ENCODE assay signal across 17 cellular contexts in genomic region chr7:4689668-4690067, GRCh38. TPM values are rescaled to one million over a fixed set of nuclear protein-coding genes. Genes with fewer than 3 reads are reported as not detected.
DNase-seq lines count a peak whose midpoint lies in the region; ATAC-seq, FAIRE-seq and TF ChIP-seq lines count a peak whose summit lies in the region.
"Had no signal": no experiment of that assay in that cellular context is flagged by ENCODE, and none has a peak within 500 bp of the region (broad histone marks: within the 10 kb centered on the region; RNA-seq: fewer than 3 reads in every experiment).

No MANE protein-coding gene starts in this region.

- TF ChIP-seq POLR2A in GM12878 (IDR thresholded peaks at IDR 0.05; ENCODE audit: low read depth, low read length), result no peak
- no peak for TF ChIP-seq POLR2A in prostate gland (IDR thresholded peaks at IDR 0.05)

- peaks cover 20% of the 10 kb centered on the region for H3K4me1 ChIP-seq in GM12878 (ENCODE audit: control insufficient read depth, insufficient read depth, low read length)
- peaks cover 83% of the 10 kb centered on the region for H3K4me1 ChIP-seq in psoas muscle
- peaks cover 10% of the 10 kb centered on the region for H3K4me1 ChIP-seq in prostate gland (replicated peaks)

- H3K4me2 ChIP-seq in GM12878 (ENCODE audit: control insufficient read depth, insufficient read depth), result peak overlapping the region; percentile 50
- H3K4me2 ChIP-seq: smooth muscle cell had no signal

- no peaks in the 10 kb centered on the region for H3K27me3 ChIP-seq in GM12878 (replicated peaks in 1 of 2; ENCODE audit: control insufficient read depth in 2 of 2, insufficient read depth in 2 of 2, low read length in 1 of 2)
- no peaks in the 10 kb centered on the region for H3K27me3 ChIP-seq in psoas muscle (ENCODE audit: insufficient read depth in 3 of 3, low read length in 2 of 3)
- no peaks in the 10 kb centered on the region for H3K27me3 ChIP-seq in prostate gland (replicated peaks; ENCODE audit: insufficient read depth)
- H3K27me3 ChIP-seq: heart left ventricle, MG63 had no signal

- TF ChIP-seq RAD21 in GM12878 (IDR thresholded peaks at IDR 0.05; ENCODE audit: insufficient read depth, low read depth, low read length), result no peak

- in situ Hi-C loops in GM12878 (cut with MboI), result loop anchor here (5.0 kb wide), 1 partner anchor 63 kb away; no protein-coding TSS in a partner anchor

- peaks cover 0 to 2% of the 10 kb centered on the region in 2 experiments; a peak in 1 of 4 replicates for H3K36me3 ChIP-seq in GM12878 (ENCODE audit: control insufficient read depth in 2 of 2, insufficient read depth in 2 of 2, low read length in 1 of 2)
- H3K36me3 ChIP-seq in psoas muscle (ENCODE audit: insufficient read depth in 1 of 2, low read depth in 1 of 2), result no peaks in the 10 kb centered on the region
- H3K36me3 ChIP-seq in prostate gland, result no peaks in the 10 kb centered on the region

- 0 out of 2 replicates have a peak overlapping the region, but pooled peaks have one; percentile 20 for H3K27ac ChIP-seq in GM12878 (ENCODE audit: control insufficient read depth, insufficient read depth)
- H3K27ac ChIP-seq in psoas muscle, result peak overlapping the region; percentile 5
- H3K27ac ChIP-seq in prostate gland, result no peak overlapping the region
- H3K27ac ChIP-seq: heart left ventricle had no signal

- POLR2A ChIA-PET in GM10248 (lab: Yijun Ruan, JAX) (no interaction called here), GM12878 (lab: Charles Lee) (no interaction called here)

- no peak for FAIRE-seq in GM12878 (lab: Jason Lieb, UNC)
- FAIRE-seq: H1 had no signal

- ATAC-seq in HG02759 (IDR thresholded peaks at IDR 0.05; ENCODE audit: unreplicated experiment), result peak; percentile 64
- ATAC-seq in GM12878, result peak; percentile 81
- ATAC-seq in psoas muscle, result peak in 2 of 4 donors; percentile 15 to 26
- no peak for ATAC-seq in HG03139 (IDR thresholded peaks at IDR 0.05; ENCODE audit: unreplicated experiment)

- H2AFZ ChIP-seq in GM12878 (ENCODE audit: control insufficient read depth, low read depth, low read length), result no peak overlapping the region

- DNase-seq in GM10248 (ENCODE audit: extremely low spot score), result peak; percentile 46
- DNase-seq in GM12878 (ENCODE audit: low read depth, low spot score), result no peak
- DNase-seq in psoas muscle, result no peak
- no peak for DNase-seq in NCI-H2081 treated with DMSO at 0.1 percent for 48 hours (lab: John Stamatoyannopoulos, UW)
- no peak for DNase-seq in prostate gland (ENCODE audit: low spot score)
- DNase-seq in NCI-H524 treated with DMSO at 0.1 percent for 48 hours (lab: John Stamatoyannopoulos, UW), result no peak
- DNase-seq: activated CD4-positive, alpha-beta T cell treated with anti-CD3 and anti-CD28 coated beads for 4 hours; activated naive CD4-positive, alpha-beta T cell treated with anti-CD3 and anti-CD28 coated beads, Interleukin-2, amount 50 U/mL, for 16 hours; CD8-positive, alpha-beta memory T cell; effector CD4-positive, alpha-beta T cell; heart left ventricle; MG63; NCI-H526 had no signal

- BruUV-seq in GM12878 (replicated peaks; lab: Mats Ljungman, UMichigan), result no TSS peak

- intact Hi-C loops in GM12878 (cut with micrococcal nuclease; ENCODE audit: unreplicated experiment), result no loop called here
- intact Hi-C loops in psoas muscle (cut with DNase I), result loop anchor here in 1 of 2 donors (2.0 kb wide), 1 partner anchor 65 kb away; no protein-coding TSS in a partner anchor
- intact Hi-C loops in prostate gland (cut with DNase I), result no loop called here

- H3K4me3 ChIP-seq in GM12878 (peak overlapping the region; percentile 22; the same call in 1 of the 2 replicates), psoas muscle (no peak overlapping the region), prostate gland (no peak overlapping the region)
- H3K4me3 ChIP-seq: heart left ventricle, MG63, smooth muscle cell had no signal

- SMC1A ChIA-PET in GM12878 (lab: Charles Lee; ENCODE audit: uncharacterized antibody, unreplicated experiment), result interaction anchor here (0.9 to 1.6 kb wide), 4 partner anchors 12 to 58 kb away, joined by 3 to 7 read pairs (median 3); no protein-coding TSS in a partner anchor

- H4K20me1 ChIP-seq in GM12878 (ENCODE audit: control insufficient read depth, insufficient read depth), result no peaks in the 10 kb centered on the region

- no peaks in the 10 kb centered on the region for H3K9me3 ChIP-seq in GM12878 (replicated peaks; ENCODE audit: control insufficient read depth, insufficient read depth, low read length)
- no peaks in the 10 kb centered on the region for H3K9me3 ChIP-seq in psoas muscle
- no peaks in the 10 kb centered on the region for H3K9me3 ChIP-seq in prostate gland
- H3K9me3 ChIP-seq: heart left ventricle, MG63 had no signal

- no peak for TF ChIP-seq CTCF in GM10248 (IDR thresholded peaks at IDR 0.05; ENCODE audit: control extremely low read depth, extremely low read depth, low read depth, missing control alignments)
- no peak for TF ChIP-seq CTCF in GM12878 (IDR thresholded peaks at IDR 0.05 in 2 of 3, conservative IDR thresholded peaks at IDR 0.05 in 1 of 3; ENCODE audit: control insufficient read depth in 2 of 3, extremely low read depth in 1 of 3, insufficient read depth in 1 of 3, low read depth in 3 of 3, low read length in 3 of 3)
- no peak for TF ChIP-seq CTCF in psoas muscle (IDR thresholded peaks at IDR 0.05)
- TF ChIP-seq CTCF in prostate gland (IDR thresholded peaks at IDR 0.05), result no peak

- TF ChIP-seq EP300 in GM12878 (IDR thresholded peaks at IDR 0.05; ENCODE audit: borderline replicate concordance in 1 of 2, control insufficient read depth in 1 of 2, low read depth in 2 of 2, low read length in 2 of 2), result no peak

- CTCF ChIA-PET in GM10248 (lab: Yijun Ruan, JAX), result interaction anchor here (0.9 to 1.3 kb wide), 2 partner anchors 11 to 63 kb away, joined by 3 to 5 read pairs; no protein-coding TSS in a partner anchor
- CTCF ChIA-PET in GM12878 (lab: Yijun Ruan, JAX), result no interaction called here

- H3K79me2 ChIP-seq in GM12878 (ENCODE audit: control insufficient read depth, insufficient read depth, low read length), result peaks cover 81% of the 10 kb centered on the region

- WGBS in GM12878 (ENCODE audit: insufficient coverage, insufficient replicate concordance, low lambda C conversion rate, missing lambda C conversion rate), result 3% methylated on average over 12 of the region's 12 CpGs
- 48 to 73% (median 49%) methylated on average over 12 of the region's 12 CpGs for WGBS in psoas muscle, 3 donors
- WGBS in prostate gland, result 49% methylated on average over 12 of the region's 12 CpGs

- no peak overlapping the region for H3K9ac ChIP-seq in GM12878 (ENCODE audit: control insufficient read depth, insufficient read depth, low read length)

- RAD21 ChIA-PET in GM12878 (lab: Charles Lee; ENCODE audit: unreplicated experiment), result interaction anchor here (1.1 to 1.5 kb wide), 4 partner anchors 23 to 56 kb away, joined by 3 to 7 read pairs (median 3); no protein-coding TSS in a partner anchor

TF ChIP-seq in GM12878, 131 proteins besides CTCF, POLR2A, EP300 and RAD21 (continues in another document):
- peak; percentile 99 for TF ChIP-seq PAX5 (IDR thresholded peaks at IDR 0.05; ENCODE audit: borderline replicate concordance, low read depth, low read length)
- TF ChIP-seq IKZF1 (conservative IDR thresholded peaks at IDR 0.05), result peak; percentile 54
- peak in 1 of 2 experiments; percentile 87; a peak in 2 of 3 replicates for TF ChIP-seq EGR1 (IDR thresholded peaks at IDR 0.05; ENCODE audit: borderline replicate concordance in 1 of 2, low read depth in 2 of 2, low read length in 2 of 2)
- 0 out of 2 replicates have a peak, but pooled peaks have one; percentile 11 for TF ChIP-seq NR2F1 (conservative IDR thresholded peaks at IDR 0.05)
- no peak for TF ChIP-seq ATF2 (IDR thresholded peaks at IDR 0.05; ENCODE audit: low read length)
- 0 out of 2 replicates have a peak, but pooled peaks have one; percentile 37 for TF ChIP-seq HDGF (IDR thresholded peaks at IDR 0.05)
- TF ChIP-seq BHLHE40 (IDR thresholded peaks at IDR 0.05; ENCODE audit: borderline replicate concordance in 1 of 2, low read depth in 2 of 2, low read length in 1 of 2), result peak in 1 of 2 experiments; percentile 18; a peak in 1 of 4 replicates
- 0 out of 2 replicates have a peak, but pooled peaks have one; percentile 39 for TF ChIP-seq EED (IDR thresholded peaks at IDR 0.05; ENCODE audit: low read depth)
- TF ChIP-seq IKZF2 (IDR thresholded peaks at IDR 0.05), result peak; percentile 45 to 47; a peak in 3 of 4 replicates

RNA-seq across cellular contexts. Expression of gene FOXK1, which starts 7.6 kb away (rescaled TPM):
- total RNA-seq in GM12878 (2013; cell fraction: nucleolus; rRNA removed), result 54.8 and 57.8 TPM in 2 replicates
- total RNA-seq in GM12878 (2014; rRNA removed) (10.6 and 11.6 TPM in 2 replicates), GM12878 (2014; rRNA removed; fragmentation: Illumina TruSeq; extraction: Trizol) (5.6 and 5.9 TPM in 2 replicates), GM12878 (2021) (30.8 and 31.8 TPM in 2 replicates), psoas muscle (10 to 100 TPM; 16.8 to 26.4 (median 21.5) TPM), prostate gland (10 to 100 TPM; 17.3 to 47.5 TPM)
- polyA plus RNA-seq in GM12878 (2011; ENCODE audit: low read depth), result 3.2 TPM
- polyA plus RNA-seq in GM12878 (2011; rRNA removed) (2.2 and 3.6 TPM in 2 replicates), GM12878 (2014; fragmentation: Illumina TruSeq; extraction: Trizol) (2.0 and 4.0 TPM in 2 replicates), GM12878 (2014; fragmentation: Nextera tagmentation; extraction: Ambion mirVana) (under 1 TPM; 0.24 TPM), GM12878 (2014; rRNA removed) (8.5 and 10.2 TPM in 2 replicates), GM12878 (2016; fragmentation: Nextera tagmentation; extraction: Ambion mirVana) (1 to 10 TPM; 4.4 to 4.7 TPM), psoas muscle (1 to 10 TPM; 4.2 to 8.5 (median 8.3) TPM)
- polyA plus RNA-seq in GM12878 (2011; cell fraction: cytosol; rRNA removed), result 4.7 and 5.3 TPM in 2 replicates
- 10.5 and 16.9 TPM in 2 replicates for polyA plus RNA-seq in GM12878 (2011; cell fraction: nucleus; rRNA removed)
- polyA plus RNA-seq in GM12878 (2012), result 7.8 and 10.2 TPM in 2 replicates
- polyA minus RNA-seq in GM12878 (2011; rRNA and poly(A)+ RNA removed), result 7.5 and 18.3 TPM in 2 replicates
- polyA minus RNA-seq in GM12878 (2011; cell fraction: cytosol; rRNA and poly(A)+ RNA removed), result 12.9 and 15.0 TPM in 2 replicates
- polyA minus RNA-seq in GM12878 (2011; cell fraction: nucleus; rRNA and poly(A)+ RNA removed), result 6.5 and 13.9 TPM in 2 replicates

Comparison
In these comparisons a context has a peak if more than half of its experiments do, and no peak if none do; other contexts are left out.
1. H3K27ac ChIP-seq: peak in GM12878 (single experiment) and psoas muscle (single experiment); none in prostate gland (0 of 2).